Comparison of ENCODE assay signal across 1 cellular context in the genomic region with DNA sequence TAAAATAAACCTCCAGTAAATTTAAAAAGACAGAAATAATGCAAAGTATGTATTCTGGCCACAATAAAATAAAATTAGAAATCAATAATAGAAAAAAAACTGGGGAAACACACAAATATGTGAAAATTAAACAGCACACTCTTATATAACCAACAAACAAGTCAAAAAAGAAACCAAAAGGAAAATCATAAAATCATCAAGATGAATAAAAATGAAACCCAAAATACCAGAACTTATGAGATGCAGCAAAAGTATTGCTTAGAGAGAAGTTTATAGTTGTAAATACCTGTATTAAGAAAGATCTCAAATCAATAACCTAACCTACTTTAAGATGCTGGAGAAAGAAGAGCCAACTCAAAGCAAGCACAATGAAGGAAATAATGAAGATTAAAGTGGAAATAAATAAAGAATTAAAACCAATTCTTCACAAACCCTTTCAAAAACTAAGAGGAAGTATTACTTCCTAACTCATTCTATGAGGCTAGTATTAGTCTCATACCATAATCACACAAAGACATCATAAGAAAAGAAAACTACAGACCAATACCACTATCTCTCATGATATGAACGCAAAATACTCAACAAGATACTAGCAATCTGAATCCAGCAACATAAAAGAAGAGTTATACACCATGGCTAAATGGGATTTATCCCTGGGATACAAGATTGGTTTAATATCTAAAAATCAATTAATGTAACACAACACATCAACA.
TF ChIP-seq lines count a peak whose summit lies in the region.

No MANE protein-coding gene starts in this region.

TF ChIP-seq in GM12878, 131 proteins besides CTCF, POLR2A, EP300 and RAD21:
- TF ChIP-seq, protein P1, sequence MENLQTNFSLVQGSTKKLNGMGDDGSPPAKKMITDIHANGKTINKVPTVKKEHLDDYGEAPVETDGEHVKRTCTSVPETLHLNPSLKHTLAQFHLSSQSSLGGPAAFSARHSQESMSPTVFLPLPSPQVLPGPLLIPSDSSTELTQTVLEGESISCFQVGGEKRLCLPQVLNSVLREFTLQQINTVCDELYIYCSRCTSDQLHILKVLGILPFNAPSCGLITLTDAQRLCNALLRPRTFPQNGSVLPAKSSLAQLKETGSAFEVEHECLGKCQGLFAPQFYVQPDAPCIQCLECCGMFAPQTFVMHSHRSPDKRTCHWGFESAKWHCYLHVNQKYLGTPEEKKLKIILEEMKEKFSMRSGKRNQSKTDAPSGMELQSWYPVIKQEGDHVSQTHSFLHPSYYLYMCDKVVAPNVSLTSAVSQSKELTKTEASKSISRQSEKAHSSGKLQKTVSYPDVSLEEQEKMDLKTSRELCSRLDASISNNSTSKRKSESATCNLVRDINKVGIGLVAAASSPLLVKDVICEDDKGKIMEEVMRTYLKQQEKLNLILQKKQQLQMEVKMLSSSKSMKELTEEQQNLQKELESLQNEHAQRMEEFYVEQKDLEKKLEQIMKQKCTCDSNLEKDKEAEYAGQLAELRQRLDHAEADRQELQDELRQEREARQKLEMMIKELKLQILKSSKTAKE (IDR thresholded peaks at IDR 0.05; ENCODE audit: low read depth, poor library complexity, severe bottlenecking), result no peak
- TF ChIP-seq ELK1 (IDR thresholded peaks at IDR 0.05; ENCODE audit: low read depth, low read length) (no peak), MYC (IDR thresholded peaks at IDR 0.05; ENCODE audit: insufficient read depth, insufficient read length, insufficient replicate concordance, low read length, severe bottlenecking) (no peak), PML (IDR thresholded peaks at IDR 0.05; ENCODE audit: low read length) (no peak), ASH2L (IDR thresholded peaks at IDR 0.05; ENCODE audit: borderline replicate concordance, low read depth) (no peak), ZNF384 (IDR thresholded peaks at IDR 0.05; ENCODE audit: borderline replicate concordance, low read depth, low read length) (no peak), DPF2 (IDR thresholded peaks at IDR 0.05) (0 out of 2 replicates have a peak, but pooled peaks have one; percentile 20), ZNF622 (IDR thresholded peaks at IDR 0.05) (no peak), MYB (IDR thresholded peaks at IDR 0.05; ENCODE audit: borderline replicate concordance, low read depth, low read length) (no peak), JUNB (IDR thresholded peaks at IDR 0.05) (peak; percentile 91), TCF7 (IDR thresholded peaks at IDR 0.05; ENCODE audit: borderline replicate concordance) (peak; percentile 61), MTA2 (IDR thresholded peaks at IDR 0.05; ENCODE audit: low read depth) (peak; percentile 37; the same call in 1 of the 2 replicates), NR2C2 (IDR thresholded peaks at IDR 0.05; ENCODE audit: borderline replicate concordance, control insufficient read depth, insufficient read length, low read depth) (no peak), ATF7 (IDR thresholded peaks at IDR 0.05; ENCODE audit: low read depth) (peak; percentile 51), NBN (IDR thresholded peaks at IDR 0.05) (peak; percentile 36; the same call in 1 of the 2 replicates), RUNX3 (IDR thresholded peaks at IDR 0.05; ENCODE audit: low read length) (peak; percentile 60; the same call in 1 of the 2 replicates), TAF1 (IDR thresholded peaks at IDR 0.05; ENCODE audit: borderline replicate concordance, low read depth, low read length) (no peak), NFIC (IDR thresholded peaks at IDR 0.05; ENCODE audit: low read depth, low read length) (peak; percentile 65; the same call in 1 of the 2 replicates)
- TF ChIP-seq, protein P2, sequence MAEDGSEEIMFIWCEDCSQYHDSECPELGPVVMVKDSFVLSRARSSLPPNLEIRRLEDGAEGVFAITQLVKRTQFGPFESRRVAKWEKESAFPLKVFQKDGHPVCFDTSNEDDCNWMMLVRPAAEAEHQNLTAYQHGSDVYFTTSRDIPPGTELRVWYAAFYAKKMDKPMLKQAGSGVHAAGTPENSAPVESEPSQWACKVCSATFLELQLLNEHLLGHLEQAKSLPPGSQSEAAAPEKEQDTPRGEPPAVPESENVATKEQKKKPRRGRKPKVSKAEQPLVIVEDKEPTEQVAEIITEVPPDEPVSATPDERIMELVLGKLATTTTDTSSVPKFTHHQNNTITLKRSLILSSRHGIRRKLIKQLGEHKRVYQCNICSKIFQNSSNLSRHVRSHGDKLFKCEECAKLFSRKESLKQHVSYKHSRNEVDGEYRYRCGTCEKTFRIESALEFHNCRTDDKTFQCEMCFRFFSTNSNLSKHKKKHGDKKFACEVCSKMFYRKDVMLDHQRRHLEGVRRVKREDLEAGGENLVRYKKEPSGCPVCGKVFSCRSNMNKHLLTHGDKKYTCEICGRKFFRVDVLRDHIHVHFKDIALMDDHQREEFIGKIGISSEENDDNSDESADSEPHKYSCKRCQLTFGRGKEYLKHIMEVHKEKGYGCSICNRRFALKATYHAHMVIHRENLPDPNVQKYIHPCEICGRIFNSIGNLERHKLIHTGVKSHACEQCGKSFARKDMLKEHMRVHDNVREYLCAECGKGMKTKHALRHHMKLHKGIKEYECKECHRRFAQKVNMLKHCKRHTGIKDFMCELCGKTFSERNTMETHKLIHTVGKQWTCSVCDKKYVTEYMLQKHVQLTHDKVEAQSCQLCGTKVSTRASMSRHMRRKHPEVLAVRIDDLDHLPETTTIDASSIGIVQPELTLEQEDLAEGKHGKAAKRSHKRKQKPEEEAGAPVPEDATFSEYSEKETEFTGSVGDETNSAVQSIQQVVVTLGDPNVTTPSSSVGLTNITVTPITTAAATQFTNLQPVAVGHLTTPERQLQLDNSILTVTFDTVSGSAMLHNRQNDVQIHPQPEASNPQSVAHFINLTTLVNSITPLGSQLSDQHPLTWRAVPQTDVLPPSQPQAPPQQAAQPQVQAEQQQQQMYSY (CRISPR knock-in tag; IDR thresholded peaks at IDR 0.05), result no peak
- TF ChIP-seq, protein P3, sequence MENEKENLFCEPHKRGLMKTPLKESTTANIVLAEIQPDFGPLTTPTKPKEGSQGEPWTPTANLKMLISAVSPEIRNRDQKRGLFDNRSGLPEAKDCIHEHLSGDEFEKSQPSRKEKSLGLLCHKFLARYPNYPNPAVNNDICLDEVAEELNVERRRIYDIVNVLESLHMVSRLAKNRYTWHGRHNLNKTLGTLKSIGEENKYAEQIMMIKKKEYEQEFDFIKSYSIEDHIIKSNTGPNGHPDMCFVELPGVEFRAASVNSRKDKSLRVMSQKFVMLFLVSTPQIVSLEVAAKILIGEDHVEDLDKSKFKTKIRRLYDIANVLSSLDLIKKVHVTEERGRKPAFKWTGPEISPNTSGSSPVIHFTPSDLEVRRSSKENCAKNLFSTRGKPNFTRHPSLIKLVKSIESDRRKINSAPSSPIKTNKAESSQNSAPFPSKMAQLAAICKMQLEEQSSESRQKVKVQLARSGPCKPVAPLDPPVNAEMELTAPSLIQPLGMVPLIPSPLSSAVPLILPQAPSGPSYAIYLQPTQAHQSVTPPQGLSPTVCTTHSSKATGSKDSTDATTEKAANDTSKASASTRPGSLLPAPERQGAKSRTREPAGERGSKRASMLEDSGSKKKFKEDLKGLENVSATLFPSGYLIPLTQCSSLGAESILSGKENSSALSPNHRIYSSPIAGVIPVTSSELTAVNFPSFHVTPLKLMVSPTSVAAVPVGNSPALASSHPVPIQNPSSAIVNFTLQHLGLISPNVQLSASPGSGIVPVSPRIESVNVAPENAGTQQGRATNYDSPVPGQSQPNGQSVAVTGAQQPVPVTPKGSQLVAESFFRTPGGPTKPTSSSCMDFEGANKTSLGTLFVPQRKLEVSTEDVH (IDR thresholded peaks at IDR 0.05; ENCODE audit: low read depth, partially characterized antibody), result no peak
- TF ChIP-seq, protein P4, sequence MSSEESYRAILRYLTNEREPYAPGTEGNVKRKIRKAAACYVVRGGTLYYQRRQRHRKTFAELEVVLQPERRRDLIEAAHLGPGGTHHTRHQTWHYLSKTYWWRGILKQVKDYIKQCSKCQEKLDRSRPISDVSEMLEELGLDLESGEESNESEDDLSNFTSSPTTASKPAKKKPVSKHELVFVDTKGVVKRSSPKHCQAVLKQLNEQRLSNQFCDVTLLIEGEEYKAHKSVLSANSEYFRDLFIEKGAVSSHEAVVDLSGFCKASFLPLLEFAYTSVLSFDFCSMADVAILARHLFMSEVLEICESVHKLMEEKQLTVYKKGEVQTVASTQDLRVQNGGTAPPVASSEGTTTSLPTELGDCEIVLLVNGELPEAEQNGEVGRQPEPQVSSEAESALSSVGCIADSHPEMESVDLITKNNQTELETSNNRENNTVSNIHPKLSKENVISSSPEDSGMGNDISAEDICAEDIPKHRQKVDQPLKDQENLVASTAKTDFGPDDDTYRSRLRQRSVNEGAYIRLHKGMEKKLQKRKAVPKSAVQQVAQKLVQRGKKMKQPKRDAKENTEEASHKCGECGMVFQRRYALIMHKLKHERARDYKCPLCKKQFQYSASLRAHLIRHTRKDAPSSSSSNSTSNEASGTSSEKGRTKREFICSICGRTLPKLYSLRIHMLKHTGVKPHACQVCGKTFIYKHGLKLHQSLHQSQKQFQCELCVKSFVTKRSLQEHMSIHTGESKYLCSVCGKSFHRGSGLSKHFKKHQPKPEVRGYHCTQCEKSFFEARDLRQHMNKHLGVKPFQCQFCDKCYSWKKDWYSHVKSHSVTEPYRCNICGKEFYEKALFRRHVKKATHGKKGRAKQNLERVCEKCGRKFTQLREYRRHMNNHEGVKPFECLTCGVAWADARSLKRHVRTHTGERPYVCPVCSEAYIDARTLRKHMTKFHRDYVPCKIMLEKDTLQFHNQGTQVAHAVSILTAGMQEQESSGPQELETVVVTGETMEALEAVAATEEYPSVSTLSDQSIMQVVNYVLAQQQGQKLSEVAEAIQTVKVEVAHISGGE (CRISPR knock-in tag; IDR thresholded peaks at IDR 0.05), result no peak
TF ChIP-seq in GM12878: peak in this region for 8.
